30 cellular contexts compared by ENCODE assay signal in genomic region chr2:164773635-164774034, GRCh38.
"Had no signal": no experiment of that assay in that cellular context is flagged by ENCODE, and none has a peak within 500 bp of the region (broad histone marks: within the 10 kb centered on the region; RNA-seq: fewer than 3 reads in every experiment).

No MANE protein-coding gene starts in this region.

- H3K4me1 ChIP-seq: vagina had no signal

- H3K4me3 ChIP-seq: esophagus squamous epithelium, heart right ventricle, lung, pancreas, right lobe of liver, suprapubic skin, transverse colon, vagina had no signal

- H3K36me3 ChIP-seq: esophagus squamous epithelium, heart right ventricle, pancreas, right lobe of liver, suprapubic skin, transverse colon, vagina had no signal

- H3K27ac ChIP-seq: esophagus squamous epithelium, heart right ventricle, pancreas, right lobe of liver, suprapubic skin, transverse colon, vagina had no signal

- FAIRE-seq: endometrium, keratinocyte, small intestine had no signal

- H3K27me3 ChIP-seq: esophagus squamous epithelium, heart right ventricle, pancreas, right lobe of liver, suprapubic skin, transverse colon, vagina had no signal

- ATAC-seq: effector memory CD8-positive, alpha-beta T cell; heart right ventricle; left lobe of liver; naive thymus-derived CD8-positive, alpha-beta T cell; pancreas; right lobe of liver; stimulated activated naive CD8-positive, alpha-beta T cell treated with anti-CD3 and anti-CD28 coated beads, Interleukin-15, amount 100 ng/mL, for 72 hours had no signal

- H3K9me3 ChIP-seq: esophagus squamous epithelium, heart right ventricle, pancreas, right lobe of liver, suprapubic skin, transverse colon, vagina had no signal

- DNase-seq: cortex of kidney; effector memory CD8-positive, alpha-beta T cell; erythroblast; esophagus squamous epithelium; foreskin melanocyte; glutamatergic neuron; heart right ventricle; hypothalamus; immature natural killer cell; midbrain; naive thymus-derived CD8-positive, alpha-beta T cell; nephron progenitor cell; nucleus accumbens; pancreas; retina; right lobe of liver; small intestine; stimulated activated CD4-positive, alpha-beta T cell treated with anti-CD3 and anti-CD28 coated beads, Interleukin-12 subunit alpha, Interleukin-12 subunit beta, amount 100 ng/mL, for 4 hours; stimulated activated CD4-positive, alpha-beta T cell treated with anti-CD3 and anti-CD28 coated beads, Interleukin-1b, Interleukin-23, amount 100 ng/mL, for 48 hours; stimulated activated CD4-positive, alpha-beta T cell treated with anti-CD3 and anti-CD28 coated beads, Interleukin-4, amount 100 ng/mL, for 1 hour; stimulated activated CD8-positive, alpha-beta memory T cell treated with anti-CD3 and anti-CD28 coated beads, Interleukin-4, amount 100 ng/mL, for 48 hours; stimulated activated naive CD4-positive, alpha-beta T cell; stimulated activated naive CD8-positive, alpha-beta T cell treated with anti-CD3 and anti-CD28 coated beads, Interleukin-15, amount 100 ng/mL, for 72 hours; transverse colon had no signal
